ENCODE assay signal across 3 cellular contexts in the genomic region with DNA sequence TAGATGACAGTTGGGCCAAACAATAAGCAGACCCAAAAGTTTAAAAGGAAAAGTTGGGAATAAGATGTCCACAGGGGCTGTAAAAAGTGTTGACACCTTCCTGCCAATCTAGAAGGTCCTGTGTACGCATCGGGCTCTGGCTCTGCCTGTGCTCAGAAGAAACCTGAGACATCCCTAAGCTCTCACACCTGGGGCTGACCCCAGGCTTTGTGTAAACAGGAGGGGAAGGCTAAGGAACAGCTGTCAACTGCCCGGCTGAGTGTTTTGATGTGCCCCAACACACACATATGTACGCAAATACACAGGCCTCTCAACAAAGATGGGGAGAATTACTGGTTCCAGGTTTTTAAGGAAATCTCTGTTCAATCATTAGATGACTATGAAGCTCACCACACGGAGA.
TF ChIP-seq lines count a peak whose summit lies in the region.

No MANE protein-coding gene starts in this region.

TF ChIP-seq in A549, 52 proteins besides CTCF, POLR2A, EP300 and RAD21:
- no peak for TF ChIP-seq ZC3H11A (IDR thresholded peaks at IDR 0.05)
- TF ChIP-seq HOXA7 (CRISPR knock-in tag; IDR thresholded peaks at IDR 0.05): no peak
- TF ChIP-seq, protein P1, sequence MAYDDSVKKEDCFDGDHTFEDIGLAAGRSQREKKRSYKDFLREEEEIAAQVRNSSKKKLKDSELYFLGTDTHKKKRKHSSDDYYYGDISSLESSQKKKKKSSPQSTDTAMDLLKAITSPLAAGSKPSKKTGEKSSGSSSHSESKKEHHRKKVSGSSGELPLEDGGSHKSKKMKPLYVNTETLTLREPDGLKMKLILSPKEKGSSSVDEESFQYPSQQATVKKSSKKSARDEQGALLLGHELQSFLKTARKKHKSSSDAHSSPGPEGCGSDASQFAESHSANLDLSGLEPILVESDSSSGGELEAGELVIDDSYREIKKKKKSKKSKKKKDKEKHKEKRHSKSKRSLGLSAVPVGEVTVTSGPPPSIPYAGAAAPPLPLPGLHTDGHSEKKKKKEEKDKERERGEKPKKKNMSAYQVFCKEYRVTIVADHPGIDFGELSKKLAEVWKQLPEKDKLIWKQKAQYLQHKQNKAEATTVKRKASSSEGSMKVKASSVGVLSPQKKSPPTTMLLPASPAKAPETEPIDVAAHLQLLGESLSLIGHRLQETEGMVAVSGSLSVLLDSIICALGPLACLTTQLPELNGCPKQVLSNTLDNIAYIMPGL (CRISPR knock-in tag; IDR thresholded peaks at IDR 0.05; ENCODE audit: borderline replicate concordance): no peak
- TF ChIP-seq MAZ (IDR thresholded peaks at IDR 0.05; ENCODE audit: borderline replicate concordance, low read depth, low read length): no peak
- TF ChIP-seq NFE2L2 (conservative IDR thresholded peaks at IDR 0.05; ENCODE audit: low read length): no peak
- TF ChIP-seq ZNF302 (CRISPR knock-in tag; IDR thresholded peaks at IDR 0.05): no peak
- TF ChIP-seq CBX8 (IDR thresholded peaks at IDR 0.05): no peak

TF ChIP-seq in HCT116, 20 proteins besides CTCF, POLR2A, EP300 and RAD21:
- peak; percentile 32; the same call in 1 of the 2 replicates for TF ChIP-seq SP1 (IDR thresholded peaks at IDR 0.05; ENCODE audit: low read depth)
- TF ChIP-seq SIN3A (IDR thresholded peaks at IDR 0.05; ENCODE audit: low read depth): peak; percentile 31; the same call in 1 of the 2 replicates
- no peak for TF ChIP-seq EZH2phosphoT487 (IDR thresholded peaks at IDR 0.05; ENCODE audit: borderline replicate concordance)
- TF ChIP-seq, protein P2, sequence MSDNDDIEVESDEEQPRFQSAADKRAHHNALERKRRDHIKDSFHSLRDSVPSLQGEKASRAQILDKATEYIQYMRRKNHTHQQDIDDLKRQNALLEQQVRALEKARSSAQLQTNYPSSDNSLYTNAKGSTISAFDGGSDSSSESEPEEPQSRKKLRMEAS (IDR thresholded peaks at IDR 0.05): 0 out of 2 replicates have a peak, but pooled peaks have one; percentile 17
- TF ChIP-seq TCF7L2 (IDR thresholded peaks at IDR 0.05; ENCODE audit: borderline replicate concordance, extremely low read depth, insufficient read depth, insufficient read length): peak; percentile 48
- no peak for TF ChIP-seq EZH2 (IDR thresholded peaks at IDR 0.05)
- TF ChIP-seq ZNF274 (IDR thresholded peaks at IDR 0.05; ENCODE audit: low read depth, low read length): no peak

TF ChIP-seq in H1, 55 proteins besides CTCF, POLR2A, EP300 and RAD21:
- TF ChIP-seq TCF12 (IDR thresholded peaks at IDR 0.05; ENCODE audit: low read depth, low read length) (peak; percentile 91), SAP30 (IDR thresholded peaks at IDR 0.05; ENCODE audit: insufficient read depth, insufficient replicate concordance, low read length) (peak; percentile 66), SIN3A (conservative IDR thresholded peaks at IDR 0.05 in 1 of 2, IDR thresholded peaks at IDR 0.05 in 1 of 2; ENCODE audit: low read depth in 1 of 2, low read length in 2 of 2) (peak; percentile 67 to 76; a peak in 1 of 4 replicates), CBX8 (IDR thresholded peaks at IDR 0.05; ENCODE audit: borderline replicate concordance, low read depth, low read length) (no peak)
